In the genomic region with DNA sequence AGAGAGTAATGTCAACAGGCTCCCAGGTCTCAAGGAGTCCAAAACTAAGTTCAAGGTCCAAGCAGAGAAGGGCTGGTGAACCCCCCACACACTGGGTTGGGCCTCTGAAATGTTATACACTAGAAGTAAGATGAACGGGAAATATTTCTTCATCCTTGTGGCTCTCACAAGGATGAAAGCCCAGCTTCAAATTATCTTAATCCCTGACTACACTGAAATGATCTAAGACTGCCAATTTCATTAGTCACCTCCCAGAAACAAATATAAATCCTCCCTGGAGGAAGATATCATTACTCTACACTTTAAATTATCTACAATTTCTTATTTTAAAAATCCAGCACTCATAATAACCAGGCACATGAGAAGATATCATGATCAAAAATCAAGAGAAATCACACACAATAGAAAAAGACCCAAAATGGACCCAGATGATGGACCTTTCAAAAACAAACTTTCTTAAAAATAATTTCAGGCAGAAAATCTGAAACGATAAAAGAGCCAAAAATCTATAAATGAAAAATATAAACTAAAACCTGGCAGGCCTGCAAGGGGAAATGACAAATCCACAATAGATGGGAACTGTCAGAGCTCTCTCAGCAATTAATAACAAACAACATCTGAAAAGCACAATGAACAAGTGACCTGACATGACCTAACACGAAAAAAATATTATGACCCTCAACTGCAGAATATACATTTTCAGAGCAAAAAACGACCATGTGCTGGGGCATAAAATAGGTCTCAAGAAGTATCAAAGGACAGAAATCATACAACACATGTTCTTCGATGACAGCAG, we compare ENCODE assay signal across 18 cellular contexts.
"Had no signal": no experiment of that assay in that cellular context is flagged by ENCODE, and none has a peak within 500 bp of the region (broad histone marks: within the 10 kb centered on the region; RNA-seq: fewer than 3 reads in every experiment).

No MANE protein-coding gene starts in this region.

- H3K4me3 ChIP-seq: body of pancreas, right lobe of liver, spleen had no signal

- ATAC-seq: activated T-helper 17 cell treated with anti-CD3 and anti-CD28 coated beads, Interleukin-2, amount 50 U/mL, for 72 hours; body of pancreas; left colon; natural killer cell; right lobe of liver; T-helper 17 cell had no signal

- H3K36me3 ChIP-seq: right lobe of liver had no signal

- H3K4me1 ChIP-seq: spleen had no signal

- DNase-seq: activated CD4-positive, alpha-beta T cell treated with anti-CD3 and anti-CD28 coated beads, Interleukin-2, amount 10 ng/mL, durations not matched to agents 7 days and 5 days; activated CD4-positive, CD25-positive, alpha-beta regulatory T cell; activated CD8-positive, alpha-beta memory T cell treated with anti-CD3 and anti-CD28 coated beads for 24 hours; activated naive CD4-positive, alpha-beta T cell treated with anti-CD3 and anti-CD28 coated beads, Interleukin-2, amount 10 ng/mL, durations not matched to agents 7 days and 5 days; cerebellar nuclear complex; glutamatergic neuron; immature natural killer cell; left colon; mammary epithelial cell; natural killer cell; right lobe of liver; spleen; stimulated activated CD4-positive, alpha-beta T cell treated with anti-CD3 and anti-CD28 coated beads, Interleukin-1b, Interleukin-23, amount 100 ng/mL, for 48 hours; stimulated activated naive CD4-positive, alpha-beta T cell; T-helper 17 cell; trophoblast cell had no signal

- H3K27me3 ChIP-seq: body of pancreas, right lobe of liver, spleen had no signal

- H3K9me3 ChIP-seq: body of pancreas, right lobe of liver had no signal

- H3K27ac ChIP-seq: body of pancreas, right lobe of liver, spleen had no signal
